In genomic region chr11:74154621-74155281, GRCh38 we compare ENCODE assay signal across 3 cellular contexts.
TF ChIP-seq lines count a peak whose summit lies in the region.

No MANE protein-coding gene starts in this region.

TF ChIP-seq in A549, 52 proteins besides CTCF, POLR2A, EP300 and RAD21:
- TF ChIP-seq ZFP36 (IDR thresholded peaks at IDR 0.05; ENCODE audit: borderline replicate concordance, partially characterized antibody) = no peak
- no peak for TF ChIP-seq PBX3 (IDR thresholded peaks at IDR 0.05)
- TF ChIP-seq GATA3 (IDR thresholded peaks at IDR 0.05; ENCODE audit: borderline replicate concordance) = peak; percentile 33; the same call in 1 of the 2 replicates

TF ChIP-seq in HCT116, 20 proteins besides CTCF, POLR2A, EP300 and RAD21:
- TF ChIP-seq JUND (IDR thresholded peaks at IDR 0.05) (no peak), MAX (IDR thresholded peaks at IDR 0.05) (no peak), ATF3 (IDR thresholded peaks at IDR 0.05) (no peak)

TF ChIP-seq in SK-N-SH treated with all-trans-retinoic acid at 6 μM for 48 hours, 23 proteins besides CTCF, POLR2A, EP300 and RAD21:
- no peak for TF ChIP-seq CREB5 (CRISPR knock-in tag; IDR thresholded peaks at IDR 0.05; ENCODE audit: low read depth)
- no peak for TF ChIP-seq ZC3H10 (CRISPR knock-in tag; IDR thresholded peaks at IDR 0.05)
- TF ChIP-seq ISL1 (CRISPR knock-in tag; IDR thresholded peaks at IDR 0.05) = 0 out of 2 replicates have a peak, but pooled peaks have one; percentile 14
TF ChIP-seq in SK-N-SH treated with all-trans-retinoic acid at 6 μM for 48 hours: peak in this region for 1.
